ENCODE assay signal across 11 cellular contexts in genomic region chrX:47614618-47615017, GRCh38. TPM values are rescaled to one million over a fixed set of nuclear protein-coding genes. Genes with fewer than 3 reads are reported as not detected.
"Had no signal": no experiment of that assay in that cellular context is flagged by ENCODE, and none has a peak within 500 bp of the region (broad histone marks: within the 10 kb centered on the region; RNA-seq: fewer than 3 reads in every experiment).

No MANE protein-coding gene starts in this region.

- H3K27ac Mint-ChIP-seq: HFFc6, IgD-negative memory B cell had no signal

- H3K36me3 ChIP-seq: HAP-1 had no signal

- DNase-seq: GM23248, GOT3, H7, HFFc6 had no signal

- H3K4me1 ChIP-seq: HAP-1 had no signal

- ATAC-seq: HCT116, HepG2 had no signal

- H3K4me3 ChIP-seq: GM23248, HAP-1 had no signal

- H3K4me3 Mint-ChIP-seq: HFFc6, IgD-negative memory B cell had no signal

- H3K9me3 ChIP-seq: HAP-1 had no signal

- H3K27ac ChIP-seq: GM23248, HL-60 had no signal

- H3K9me3 Mint-ChIP-seq: HFFc6 had no signal

- H3K36me3 Mint-ChIP-seq: IgD-negative memory B cell had no signal

RNA-seq across cellular contexts. Expression of gene SYN1, which starts 5.0 kb away (rescaled TPM):
- total RNA-seq: GM23248, H4, HepG2, HT1080 had no signal

RNA-seq across cellular contexts. Expression of gene CFP, which starts 15.1 kb away (rescaled TPM):
- total RNA-seq: GM23248, H4, HepG2 had no signal
